Comparison of ENCODE assay signal across 9 cellular contexts in the genomic region with DNA sequence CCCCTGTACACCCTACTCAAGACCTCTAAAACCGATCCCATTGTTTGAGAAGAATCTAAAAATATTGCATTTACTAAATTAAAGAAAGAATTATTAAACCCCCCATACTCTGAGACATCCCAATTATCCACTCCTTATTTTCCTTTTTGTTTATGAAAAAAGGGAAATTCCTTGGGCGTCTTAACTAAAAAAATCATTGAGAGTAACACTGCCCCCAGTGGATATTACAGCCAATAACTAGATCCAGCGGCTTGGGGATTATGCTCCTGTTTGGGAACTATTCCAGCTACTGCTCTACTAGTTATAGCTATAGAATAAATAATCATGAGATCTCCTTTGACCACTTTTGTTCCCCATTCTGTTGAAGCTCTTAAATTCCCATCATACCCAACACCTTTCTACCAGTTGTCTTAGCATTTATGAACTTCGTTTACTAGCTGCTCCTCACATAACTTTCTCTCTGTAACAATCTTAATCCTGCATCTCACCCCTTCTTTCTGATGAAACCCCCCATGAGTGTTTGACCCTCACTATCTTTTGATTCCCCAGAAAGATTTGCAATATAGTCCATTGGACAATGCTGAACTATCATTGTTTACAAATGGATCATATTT. TPM values are rescaled to one million over a fixed set of nuclear protein-coding genes. Genes with fewer than 3 reads are reported as not detected.
DNase-seq lines count a peak whose midpoint lies in the region; ATAC-seq, FAIRE-seq and TF ChIP-seq lines count a peak whose summit lies in the region.
"Had no signal": no experiment of that assay in that cellular context is flagged by ENCODE, and none has a peak within 500 bp of the region (broad histone marks: within the 10 kb centered on the region; RNA-seq: fewer than 3 reads in every experiment).

No MANE protein-coding gene starts in this region.

- H3K4me1 ChIP-seq in kidney (ENCODE audit: control insufficient read depth in 1 of 2, insufficient read depth in 1 of 2, low read depth in 1 of 2, low read length in 2 of 2): no peaks in the 10 kb centered on the region

- no peak for FAIRE-seq in kidney (lab: Jason Lieb, UNC)

- no peaks in the 10 kb centered on the region for H4K20me1 ChIP-seq in SU-DHL-6 (ENCODE audit: low read depth, low read length)

- TF ChIP-seq CTCF in GM12875 (IDR thresholded peaks at IDR 0.05; ENCODE audit: borderline replicate concordance, insufficient read depth, low read depth, low read length) (peak; percentile 29; the same call in 1 of the 2 replicates), SU-DHL-6 (IDR thresholded peaks at IDR 0.05; ENCODE audit: insufficient read depth, low read length, poor library complexity, severe bottlenecking) (peak; percentile 56), kidney (IDR thresholded peaks at IDR 0.05; ENCODE audit: borderline replicate concordance, extremely low read depth, insufficient read depth) (peak; percentile 50)

- H3K79me2 ChIP-seq in SU-DHL-6 (ENCODE audit: insufficient read depth, low read length): no peaks in the 10 kb centered on the region

- no peak overlapping the region for H3K4me3 ChIP-seq in GM12875 (ENCODE audit: low read depth, low read length)
- H3K4me3 ChIP-seq in SU-DHL-6 (ENCODE audit: insufficient read depth, low read length, poor library complexity, severe bottlenecking): no peak overlapping the region
- no peak overlapping the region for H3K4me3 ChIP-seq in kidney (ENCODE audit: low read length in 2 of 2)

- H3K9ac ChIP-seq in SU-DHL-6 (ENCODE audit: low read length) (no peak overlapping the region), kidney (ENCODE audit: low read length in 2 of 2) (no peak overlapping the region)

- in situ Hi-C loops in ACHN (cut with HindIII; ENCODE audit: low pct_ligation_motif_present, low pct_unique_long_range_greater_than_20kb, low sequenced_read_pairs): no loop called here

- DNase-seq in ACHN (peak; percentile 40), kidney (no peak)
- DNase-seq: NCI-H1092 had no signal

- no peak overlapping the region for H2AFZ ChIP-seq in SU-DHL-6 (ENCODE audit: low read depth, low read length, severe bottlenecking)

- H3K36me3 ChIP-seq in SU-DHL-6 (ENCODE audit: low read length): no peaks in the 10 kb centered on the region
- no peaks in the 10 kb centered on the region for H3K36me3 ChIP-seq in kidney (ENCODE audit: control insufficient read depth in 1 of 2, insufficient read depth in 2 of 2, low read length in 2 of 2)

- intact Hi-C loops in kidney (cut with DNase I): no loop called here

- ATAC-seq in HG03442 (IDR thresholded peaks at IDR 0.05; ENCODE audit: unreplicated experiment): no peak
- no peak for ATAC-seq in GM21367 (IDR thresholded peaks at IDR 0.05; ENCODE audit: unreplicated experiment)
- no peak for ATAC-seq in HG02938 (IDR thresholded peaks at IDR 0.05; ENCODE audit: unreplicated experiment)
- ATAC-seq in HG03196 (IDR thresholded peaks at IDR 0.05; ENCODE audit: unreplicated experiment): no peak

- no peaks in the 10 kb centered on the region for H3K9me2 ChIP-seq in SU-DHL-6 (replicated peaks; ENCODE audit: insufficient read depth, low read length)

- H3K4me2 ChIP-seq in SU-DHL-6 (ENCODE audit: low read depth, low read length, poor library complexity, severe bottlenecking): no peak overlapping the region

- no peaks in the 10 kb centered on the region for H3K9me3 ChIP-seq in SU-DHL-6 (ENCODE audit: insufficient read depth, low read length)
- H3K9me3 ChIP-seq in kidney (ENCODE audit: control insufficient read depth in 1 of 2, low read length in 2 of 2): no peaks in the 10 kb centered on the region

- no peaks in the 10 kb centered on the region for H3F3A ChIP-seq in SU-DHL-6 (ENCODE audit: insufficient read depth)

- H3K27me3 ChIP-seq in SU-DHL-6 (ENCODE audit: low read length): no peaks in the 10 kb centered on the region

- no peak overlapping the region for H3K27ac ChIP-seq in SU-DHL-6 (ENCODE audit: low read depth, low read length)
- H3K27ac ChIP-seq in kidney (ENCODE audit: low read depth in 2 of 2, low read length in 2 of 2): no peak overlapping the region

RNA-seq across cellular contexts. Expression of a gene that starts 12.7 kb away (rescaled TPM):
- 14.1 TPM for total RNA-seq in kidney
- 4.7 TPM for polyA plus RNA-seq in kidney (ENCODE audit: insufficient read depth, low read depth, low replicate concordance)

RNA-seq across cellular contexts. Expression of a gene that starts 12.9 kb away (rescaled TPM):
- 46.4 TPM for total RNA-seq in kidney
- 218 TPM for polyA plus RNA-seq in kidney (ENCODE audit: insufficient read depth, low read depth, low replicate concordance)

RNA-seq across cellular contexts. Expression of a gene that starts 29.8 kb away (rescaled TPM):
- 3.2 TPM for total RNA-seq in kidney
- 7.3 TPM for polyA plus RNA-seq in kidney (ENCODE audit: insufficient read depth, low read depth, low replicate concordance)
